17 cellular contexts compared by ENCODE assay signal in the genomic region with DNA sequence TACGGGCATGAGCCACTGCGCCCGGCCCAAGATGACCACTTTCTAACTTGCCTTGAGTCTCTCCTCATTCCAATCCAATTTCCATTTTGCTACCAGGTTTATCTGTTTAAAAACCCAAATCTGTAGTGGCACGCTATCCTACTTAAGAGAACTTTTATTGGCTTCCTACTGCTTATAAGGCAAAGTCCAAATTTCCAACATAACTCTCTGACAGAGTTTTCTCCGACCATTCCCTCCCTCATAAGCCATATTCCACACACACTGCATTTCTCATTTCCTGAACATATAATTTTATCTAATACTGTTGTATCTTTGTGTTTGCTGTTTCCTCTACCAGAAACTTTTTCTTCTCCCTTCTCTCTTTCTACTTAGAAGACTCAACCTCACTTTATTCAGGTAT.
"Had no signal": no experiment of that assay in that cellular context is flagged by ENCODE, and none has a peak within 500 bp of the region (broad histone marks: within the 10 kb centered on the region; RNA-seq: fewer than 3 reads in every experiment).

No MANE protein-coding gene starts in this region.

- H3K27ac Mint-ChIP-seq: memory B cell, nephron progenitor cell had no signal

- H3K4me3 ChIP-seq: dorsolateral prefrontal cortex, heart left ventricle, left ventricle myocardium inferior, lower lobe of right lung, right atrium auricular region, sigmoid colon, skin epidermis, stomach, thoracic aorta, transverse colon had no signal

- DNase-seq: cortex of kidney; effector CD8-positive, alpha-beta T cell; heart left ventricle; left ventricle myocardium inferior; lower lobe of right lung; nephron progenitor cell; sigmoid colon; stimulated activated CD4-positive, alpha-beta T cell treated with anti-CD3 and anti-CD28 coated beads, Interleukin-2, amount 100 ng/mL, for 24 hours; stimulated activated CD4-positive, alpha-beta T cell treated with anti-CD3 and anti-CD28 coated beads, Interleukin-4, amount 100 ng/mL, for 4 hours; stomach; substantia nigra; transverse colon had no signal

- H3K4me1 Mint-ChIP-seq: nephron progenitor cell had no signal

- H3K9me3 Mint-ChIP-seq: memory B cell had no signal

- H3K4me3 Mint-ChIP-seq: memory B cell, nephron progenitor cell had no signal

- H3K27me3 ChIP-seq: dorsolateral prefrontal cortex, heart left ventricle, right atrium auricular region, sigmoid colon, stomach, transverse colon had no signal

- H3K9me3 ChIP-seq: heart left ventricle, lower lobe of right lung, right atrium auricular region, sigmoid colon, stomach, thoracic aorta, transverse colon had no signal

- H3K27ac ChIP-seq: heart left ventricle, left ventricle myocardium inferior, lower lobe of right lung, right atrium auricular region, sigmoid colon, skin epidermis, stomach had no signal

- H3K4me1 ChIP-seq: left ventricle myocardium inferior, lower lobe of right lung, right atrium auricular region, sigmoid colon, stomach had no signal

- H3K27me3 Mint-ChIP-seq: memory B cell had no signal
